Comparison of ENCODE assay signal across 15 cellular contexts in the genomic region with DNA sequence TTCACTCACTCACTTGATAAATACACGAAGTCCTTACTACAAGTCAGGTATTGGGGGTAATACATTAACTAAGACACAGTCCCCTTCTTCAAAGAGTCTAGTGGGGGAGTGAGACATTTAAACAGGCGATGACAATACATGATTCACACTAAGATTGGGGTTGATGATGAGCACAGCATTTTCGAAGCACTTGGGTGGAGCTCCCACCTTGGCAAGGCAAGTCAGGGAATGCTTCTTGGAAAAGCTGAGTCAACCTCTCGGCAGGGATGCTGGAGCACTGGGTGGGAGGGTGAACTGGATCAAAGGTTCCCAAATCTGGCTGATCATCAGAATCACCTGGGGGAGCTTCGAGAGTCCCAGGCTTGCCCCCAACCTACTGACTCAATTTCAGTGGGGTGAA. TPM values are rescaled to one million over a fixed set of nuclear protein-coding genes. Genes with fewer than 3 reads are reported as not detected.
DNase-seq lines count a peak whose midpoint lies in the region; ATAC-seq and TF ChIP-seq lines count a peak whose summit lies in the region.
"Had no signal": no experiment of that assay in that cellular context is flagged by ENCODE, and none has a peak within 500 bp of the region (broad histone marks: within the 10 kb centered on the region; RNA-seq: fewer than 3 reads in every experiment).

No MANE protein-coding gene starts in this region.

- in situ Hi-C loops in Caki2 (cut with HindIII; ENCODE audit: low pct_unique_long_range_greater_than_20kb, low sequenced_read_pairs) = no loop called here

- TF ChIP-seq CTCF in osteocyte (IDR thresholded peaks at IDR 0.05) = no peak

- peaks cover 4% of the 10 kb centered on the region for H3K27me3 Mint-ChIP-seq in T-helper 17 cell
- H3K27me3 Mint-ChIP-seq in osteocyte (ENCODE audit: unreplicated experiment) = no peaks in the 10 kb centered on the region

- H3K9me3 ChIP-seq in T-helper 17 cell (ENCODE audit: control insufficient read depth, low read length, poor library complexity, severe bottlenecking) = no peaks in the 10 kb centered on the region
- H3K9me3 ChIP-seq: vagina had no signal

- H3K36me3 Mint-ChIP-seq in T-helper 17 cell (ENCODE audit: low read depth) (no peaks in the 10 kb centered on the region), osteocyte (ENCODE audit: unreplicated experiment) (peaks cover 2% of the 10 kb centered on the region)

- H3K4me3 Mint-ChIP-seq in T-helper 17 cell = no peak overlapping the region
- no peak overlapping the region for H3K4me3 Mint-ChIP-seq in osteocyte (ENCODE audit: unreplicated experiment)
- H3K4me3 Mint-ChIP-seq: activated naive CD4-positive, alpha-beta T cell treated with anti-CD3 and anti-CD28 coated beads for 36 hours; B cell had no signal

- no peak overlapping the region for H3K27ac ChIP-seq in caudate nucleus (ENCODE audit: low read depth, low read length)
- H3K27ac ChIP-seq: vagina had no signal

- no peak for ATAC-seq in T-helper 17 cell
- no peak for ATAC-seq in GM18502 (IDR thresholded peaks at IDR 0.05; ENCODE audit: poor library complexity, unreplicated experiment)

- no peaks in the 10 kb centered on the region for H3K9me3 Mint-ChIP-seq in osteocyte (ENCODE audit: unreplicated experiment)
- H3K9me3 Mint-ChIP-seq: activated naive CD4-positive, alpha-beta T cell treated with anti-CD3 and anti-CD28 coated beads for 36 hours had no signal

- H3K27ac Mint-ChIP-seq in T-helper 17 cell (no peak overlapping the region), osteocyte (ENCODE audit: unreplicated experiment) (no peak overlapping the region)
- H3K27ac Mint-ChIP-seq: activated naive CD4-positive, alpha-beta T cell treated with anti-CD3 and anti-CD28 coated beads for 36 hours; B cell had no signal

- DNase-seq in Caki2 (ENCODE audit: low read depth) (peak; percentile 83), M059J (ENCODE audit: low read depth) (peak; percentile 74), caudate nucleus (lab: John Stamatoyannopoulos, UW) (peak in 38 of 61 donors; percentile 1 to 79 (median 16)), kidney tubule cell (ENCODE audit: low spot score) (peak; percentile 95), T-helper 17 cell (no peak), osteocyte (ENCODE audit: extremely low spot score, unreplicated experiment) (no peak), NCI-H524 (lab: John Stamatoyannopoulos, UW) (no peak)
- DNase-seq: activated naive CD4-positive, alpha-beta T cell treated with anti-CD3 and anti-CD28 coated beads for 36 hours; cerebellar nuclear complex; foreskin melanocyte; OCI-M1 had no signal

- H3K4me1 Mint-ChIP-seq in T-helper 17 cell (no peaks in the 10 kb centered on the region), osteocyte (ENCODE audit: unreplicated experiment) (peaks cover 11% of the 10 kb centered on the region)
- H3K4me1 Mint-ChIP-seq: B cell had no signal

RNA-seq across cellular contexts. Expression of a gene that starts 57.9 kb away (rescaled TPM):
- total RNA-seq in Caki2 (2014; rRNA removed; shearing (Covaris generic); ENCODE audit: low replicate concordance) = 69.6 and 87.9 TPM in 2 replicates
- 69.5 and 71.7 TPM in 2 replicates for total RNA-seq in M059J (2014; rRNA removed; shearing (Covaris generic))
- under 1 TPM; 0.57 to 0.73 TPM for total RNA-seq in T-helper 17 cell
- total RNA-seq in osteocyte = 232 and 233 TPM in 2 replicates
- total RNA-seq: T-helper 2 cell treated with Interferon-gamma antibody and Interleukin-4, amounts not matched to agents 100 ng/mL and 5 ng/mL, for 36 hours had no signal

Comparison
In these comparisons a context has a peak if more than half of its experiments do, and no peak if none do; other contexts are left out.
1. DNase-seq: peak in Caki2 (single experiment), M059J (single experiment), caudate nucleus (38 of 61) and kidney tubule cell (single experiment); none in T-helper 17 cell (0 of 3), osteocyte (single experiment) and NCI-H524 (0 of 2).
2. RNA of a gene that starts 57.9 kb away (total RNA-seq): 232 to 233 TPM in osteocyte, 69.6 to 87.9 TPM in Caki2 and 69.5 to 71.7 TPM in M059J; 0.57 to 0.73 TPM in T-helper 17 cell; every median in the first group is over 10 times any median in the second.